ENCODE assay signal across 8 cellular contexts in the genomic region with DNA sequence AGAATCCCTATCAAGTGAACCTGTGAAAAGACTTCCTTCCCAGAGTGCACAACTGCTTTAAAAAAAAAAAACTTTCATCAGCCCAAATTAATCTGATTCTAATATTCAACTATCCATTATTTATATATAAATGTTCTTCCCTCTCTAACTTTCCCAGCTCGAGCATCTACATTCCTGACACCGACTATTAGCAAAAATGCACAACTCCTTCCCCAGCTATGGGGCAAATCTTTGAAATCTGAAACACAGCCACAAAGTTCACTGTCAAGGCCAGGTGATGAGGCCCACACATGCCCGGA. TPM values are rescaled to one million over a fixed set of nuclear protein-coding genes. Genes with fewer than 3 reads are reported as not detected.
DNase-seq lines count a peak whose midpoint lies in the region; ATAC-seq and TF ChIP-seq lines count a peak whose summit lies in the region.

No MANE protein-coding gene starts in this region.

- H3K4ac ChIP-seq in IMR-90 (ENCODE audit: low read depth, low read length) = peak overlapping the region; percentile 81; the same call in 1 of the 2 replicates

- POLR2A ChIA-PET in IMR-90 (lab: Charles Lee; ENCODE audit: unreplicated experiment) = interaction anchor here (0.6 kb wide), 1 partner anchor 168 kb away, joined by 5 read pairs; no protein-coding TSS in a partner anchor
- POLR2A ChIA-PET in naive thymus-derived CD4-positive, alpha-beta T cell (lab: Charles Lee) = interaction anchor here (0.7 to 0.8 kb wide), 2 partner anchors 13 to 499 kb away, joined by 3 read pairs; no protein-coding TSS in a partner anchor

- peak overlapping the region; percentile 96 for H3K4me2 ChIP-seq in IMR-90 (ENCODE audit: low read depth, low read length)

- no peaks in the 10 kb centered on the region for H3K4me1 ChIP-seq in IMR-90 (ENCODE audit: control insufficient read depth, insufficient read depth, low read length)
- peaks cover 21 to 29% of the 10 kb centered on the region in 2 donors for H3K4me1 ChIP-seq in naive thymus-derived CD4-positive, alpha-beta T cell (ENCODE audit: control insufficient read depth in 2 of 2, insufficient read depth in 2 of 2, low read length in 2 of 2)

- dilution Hi-C loops in IMR-90 (cut with HindIII; ENCODE audit: low sequenced_read_pairs, unreplicated experiment) = no loop called here

- no peaks in the 10 kb centered on the region for H3K36me3 Mint-ChIP-seq in chondrocyte (ENCODE audit: low read depth)
- peaks cover 0 to 7% (median 0%) of the 10 kb centered on the region in 5 donors for H3K36me3 Mint-ChIP-seq in naive thymus-derived CD4-positive, alpha-beta T cell

- H4K91ac ChIP-seq in IMR-90 (ENCODE audit: insufficient read depth, low read depth, low read length) = no peak overlapping the region

- 0 out of 2 replicates have a peak, but pooled peaks cover 2% of the 10 kb centered on the region for H3K9me1 ChIP-seq in IMR-90 (ENCODE audit: insufficient read depth, low read length)

- H4K5ac ChIP-seq in IMR-90 (ENCODE audit: low read depth, low read length) = peak overlapping the region; percentile 62; the same call in 1 of the 2 replicates

- peak overlapping the region; percentile 69 for H3K14ac ChIP-seq in IMR-90 (replicated peaks; ENCODE audit: low read depth, low read length)

- no peak overlapping the region for H2AFZ ChIP-seq in IMR-90 (replicated peaks; ENCODE audit: low read length, poor library complexity)

- peak overlapping the region; percentile 44; the same call in 1 of the 2 replicates for H3K23ac ChIP-seq in IMR-90 (ENCODE audit: low read depth, low read length)

- no peaks in the 10 kb centered on the region for H3K9me3 Mint-ChIP-seq in chondrocyte (ENCODE audit: low read depth)
- H3K9me3 Mint-ChIP-seq in naive thymus-derived CD4-positive, alpha-beta T cell = peaks cover 0 to 9% (median 0%) of the 10 kb centered on the region in 11 donors

- TF ChIP-seq POLR2A in IMR-90 (IDR thresholded peaks at IDR 0.05; ENCODE audit: low read depth, low read length) = no peak

- WGBS in IMR-90 (ENCODE audit: extremely low coverage in 2 of 2, insufficient read length in 1 of 2), 2 experiments = 0% methylated on average over 2 of the region's 3 CpGs; no CpG with 5 or more reads in 1 of the 2 experiments

- peaks cover 49% of the 10 kb centered on the region for H3K4me1 Mint-ChIP-seq in chondrocyte (ENCODE audit: low read depth)
- H3K4me1 Mint-ChIP-seq in naive thymus-derived CD4-positive, alpha-beta T cell = peaks cover 34 to 63% (median 53%) of the 10 kb centered on the region in 7 donors

- no peaks in the 10 kb centered on the region for H3K27me3 Mint-ChIP-seq in chondrocyte (ENCODE audit: low read depth)
- H3K27me3 Mint-ChIP-seq in naive thymus-derived CD4-positive, alpha-beta T cell = no peaks in the 10 kb centered on the region

- no peak for TF ChIP-seq RAD21 in IMR-90 (IDR thresholded peaks at IDR 0.05; ENCODE audit: low read length)

- no peak for DNase-seq in AG10803 (ENCODE audit: low read depth)
- DNase-seq in IMR-90 = no peak
- no peak for DNase-seq in chondrocyte (ENCODE audit: low spot score)
- no peak for DNase-seq in naive thymus-derived CD4-positive, alpha-beta T cell
- no peak for DNase-seq in SIG-M5 (lab: John Stamatoyannopoulos, UW)
- no peak for DNase-seq in activated CD8-positive, alpha-beta memory T cell treated with anti-CD3 and anti-CD28 coated beads for 24 hours
- DNase-seq in central memory CD4-positive, alpha-beta T cell = no peak

- TF ChIP-seq CTCF in AG10803 (conservative IDR thresholded peaks at IDR 0.05; ENCODE audit: low read length) = no peak
- no peak for TF ChIP-seq CTCF in IMR-90 (conservative IDR thresholded peaks at IDR 0.05; ENCODE audit: low read depth, low read length)
- TF ChIP-seq CTCF in chondrocyte (IDR thresholded peaks at IDR 0.05) = no peak

- H2BK15ac ChIP-seq in IMR-90 (ENCODE audit: low read depth, low read length) = no peak overlapping the region

- H3K27ac ChIP-seq in IMR-90 (ENCODE audit: insufficient read depth, low read length) = peak overlapping the region; percentile 71; the same call in 1 of the 2 replicates
- H3K27ac ChIP-seq in naive thymus-derived CD4-positive, alpha-beta T cell (ENCODE audit: low read depth, low read length) = peak overlapping the region; percentile 71

- peaks cover 8 to 28% of the 10 kb centered on the region in 2 experiments; a peak in 3 of 4 replicates for H3K79me1 ChIP-seq in IMR-90 (ENCODE audit: low read depth in 1 of 2, low read length in 2 of 2)

- in situ Hi-C loops in IMR-90 (cut with MboI; ENCODE audit: low sequenced_read_pairs) = loop anchor here (25.0 kb wide), 1 partner anchor 193 kb away; no protein-coding TSS in a partner anchor

- H3K4me3 ChIP-seq in AG10803 (ENCODE audit: low read length) (peak overlapping the region; percentile 84), IMR-90 (ENCODE audit: insufficient read depth, low read depth, low read length) (peak overlapping the region; percentile 68)
- peak overlapping the region; percentile 82 for H3K4me3 ChIP-seq in naive thymus-derived CD4-positive, alpha-beta T cell (ENCODE audit: low read length)

- H3K36me3 ChIP-seq in IMR-90 (ENCODE audit: control insufficient read depth, insufficient read depth, low read length) = no peaks in the 10 kb centered on the region
- H3K36me3 ChIP-seq in naive thymus-derived CD4-positive, alpha-beta T cell (ENCODE audit: control insufficient read depth in 2 of 3, insufficient read depth in 3 of 3, low read length in 3 of 3) = no peaks in the 10 kb centered on the region

- peak overlapping the region; percentile 37; the same call in 1 of the 2 replicates for H3K56ac ChIP-seq in IMR-90 (ENCODE audit: extremely low read depth, insufficient read depth, low read length)

- H3K18ac ChIP-seq in IMR-90 (ENCODE audit: low read depth, low read length) = peak overlapping the region; percentile 71; the same call in 1 of the 2 replicates

- no peaks in the 10 kb centered on the region for H3K9me3 ChIP-seq in IMR-90 (ENCODE audit: control insufficient read depth, insufficient read depth, low read length)
- H3K9me3 ChIP-seq in naive thymus-derived CD4-positive, alpha-beta T cell (ENCODE audit: control insufficient read depth in 2 of 3, low read length in 3 of 3) = no peaks in the 10 kb centered on the region

- BruUV-seq in IMR-90 (replicated peaks; lab: Mats Ljungman, UMichigan) = no TSS peak

- H4K8ac ChIP-seq in IMR-90 (ENCODE audit: low read depth in 2 of 2, low read length in 2 of 2) = peak overlapping the region in 1 of 2 experiments; percentile 63; a peak in 2 of 4 replicates

- CTCF ChIA-PET in IMR-90 (lab: Yijun Ruan, JAX) = interaction anchor here (0.6 to 2.4 kb wide), 3 partner anchors 106 to 154 kb away, joined by 3 to 8 read pairs (median 6); no protein-coding TSS in a partner anchor
- CTCF ChIA-PET in naive thymus-derived CD4-positive, alpha-beta T cell (lab: Charles Lee) = interaction anchor here (0.5 to 0.9 kb wide), 2 partner anchors 52 to 119 kb away, joined by 3 read pairs; no protein-coding TSS in a partner anchor

- H2AK5ac ChIP-seq in IMR-90 (ENCODE audit: low read depth, low read length) = 0 out of 2 replicates have a peak overlapping the region, but pooled peaks have one; percentile 9

- H3K4me3 Mint-ChIP-seq in chondrocyte (ENCODE audit: unreplicated experiment) = peak overlapping the region; percentile 91
- peak overlapping the region; percentile 90 to 98 (median 95) for H3K4me3 Mint-ChIP-seq in naive thymus-derived CD4-positive, alpha-beta T cell

- H4K20me1 ChIP-seq in IMR-90 (ENCODE audit: insufficient read depth, low read length) = peaks cover 26% of the 10 kb centered on the region; the same call in 1 of the 2 replicates

- H3K9ac ChIP-seq in IMR-90 (ENCODE audit: low read depth, low read length) = peak overlapping the region; percentile 71

- peak overlapping the region; percentile 22; the same call in 1 of the 2 replicates for H2BK20ac ChIP-seq in IMR-90 (ENCODE audit: low read depth, low read length)

- ATAC-seq in IMR-90 (ENCODE audit: low read depth) = no peak
- no peak for ATAC-seq in naive thymus-derived CD4-positive, alpha-beta T cell
- ATAC-seq in GM19351 (IDR thresholded peaks at IDR 0.05; ENCODE audit: unreplicated experiment) = no peak

- intact Hi-C loops in IMR-90 (cut with micrococcal nuclease) = loop anchor here (5.0 kb wide), 4 partner anchors 42 to 152 kb away; no protein-coding TSS in a partner anchor
- intact Hi-C loops in naive thymus-derived CD4-positive, alpha-beta T cell (cut with micrococcal nuclease) = loop anchor here (2.0 to 10.0 kb wide), 5 partner anchors 18 to 974 kb away; partner anchors contain the start of genes CRY2 (in 1 of the 2) and PRDM11 (in 1 of the 2)

- no peak overlapping the region for H2BK120ac ChIP-seq in IMR-90 (ENCODE audit: low read depth, low read length)

- H2BK5ac ChIP-seq in IMR-90 (ENCODE audit: low read depth, low read length, poor library complexity, severe bottlenecking) = peak overlapping the region; percentile 73

- no peak overlapping the region for H2AK9ac ChIP-seq in IMR-90 (replicated peaks; ENCODE audit: low read depth, low read length, poor library complexity)

- peak overlapping the region; percentile 97 for H3K27ac Mint-ChIP-seq in chondrocyte (ENCODE audit: unreplicated experiment)
- peak overlapping the region; percentile 89 to 98 (median 95) for H3K27ac Mint-ChIP-seq in naive thymus-derived CD4-positive, alpha-beta T cell

- no peaks in the 10 kb centered on the region for H3K27me3 ChIP-seq in IMR-90 (ENCODE audit: control insufficient read depth, insufficient read depth, low read length)
- no peaks in the 10 kb centered on the region for H3K27me3 ChIP-seq in naive thymus-derived CD4-positive, alpha-beta T cell (ENCODE audit: control insufficient read depth in 2 of 2, insufficient read depth in 2 of 2, low read length in 2 of 2)

TF ChIP-seq in IMR-90, 13 proteins besides CTCF, POLR2A, EP300 and RAD21 (continues in another document):
- TF ChIP-seq, protein P1, sequence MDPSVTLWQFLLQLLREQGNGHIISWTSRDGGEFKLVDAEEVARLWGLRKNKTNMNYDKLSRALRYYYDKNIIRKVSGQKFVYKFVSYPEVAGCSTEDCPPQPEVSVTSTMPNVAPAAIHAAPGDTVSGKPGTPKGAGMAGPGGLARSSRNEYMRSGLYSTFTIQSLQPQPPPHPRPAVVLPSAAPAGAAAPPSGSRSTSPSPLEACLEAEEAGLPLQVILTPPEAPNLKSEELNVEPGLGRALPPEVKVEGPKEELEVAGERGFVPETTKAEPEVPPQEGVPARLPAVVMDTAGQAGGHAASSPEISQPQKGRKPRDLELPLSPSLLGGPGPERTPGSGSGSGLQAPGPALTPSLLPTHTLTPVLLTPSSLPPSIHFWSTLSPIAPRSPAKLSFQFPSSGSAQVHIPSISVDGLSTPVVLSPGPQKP (IDR thresholded peaks at IDR 0.05; ENCODE audit: borderline replicate concordance, low read depth, low read length) = no peak
- TF ChIP-seq CEBPB (IDR thresholded peaks at IDR 0.05; ENCODE audit: low read depth, low read length) = no peak
- no peak for TF ChIP-seq MAFK (IDR thresholded peaks at IDR 0.05; ENCODE audit: low read depth, low read length)

RNA-seq across cellular contexts. Expression of gene PHF21A, which starts 2.3 kb away (rescaled TPM):
- 9.0 and 9.7 TPM in 2 replicates for total RNA-seq in IMR-90 (2012; rRNA removed)
- polyA plus RNA-seq in IMR-90 (2012; rRNA removed) = 20.6 and 23.6 TPM in 2 replicates
- polyA plus RNA-seq in IMR-90 (2012; cell fraction: cytosol; rRNA removed) = 10.6 and 13.2 TPM in 2 replicates
- polyA plus RNA-seq in IMR-90 (2012; cell fraction: nucleus; rRNA removed; ENCODE audit: low replicate concordance) = 32.8 and 122 TPM in 2 replicates
- total RNA-seq in chondrocyte = 35.9 to 40.7 TPM (median 36.2 TPM) in 3 replicates
- 10 to 100 TPM; 50.0 to 88.5 (median 56.6) TPM for total RNA-seq in naive thymus-derived CD4-positive, alpha-beta T cell
- polyA plus RNA-seq in naive thymus-derived CD4-positive, alpha-beta T cell = 1 to 10 TPM; 7.2 to 7.8 TPM
